Comparison of ENCODE assay signal across 34 cellular contexts in the genomic region with DNA sequence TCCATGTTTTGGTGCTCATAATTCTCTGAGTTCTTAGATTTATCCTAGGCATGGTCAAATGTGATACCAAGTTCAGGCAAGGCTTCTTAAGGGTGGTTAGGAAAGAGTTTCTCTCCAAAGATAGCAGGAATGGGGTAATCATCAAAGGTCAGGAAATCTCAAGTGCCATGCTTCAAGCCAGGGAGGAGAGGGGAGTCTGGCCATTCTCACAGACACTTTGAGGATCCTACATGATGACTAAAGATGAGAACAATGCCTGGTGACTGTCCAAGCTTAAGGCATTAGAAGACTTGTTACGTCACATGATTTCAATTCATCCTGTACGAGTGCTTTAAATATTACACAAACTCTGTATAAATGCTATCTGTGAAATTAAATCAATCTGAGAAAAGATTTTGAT. TPM values are rescaled to one million over a fixed set of nuclear protein-coding genes. Genes with fewer than 3 reads are reported as not detected.
"Had no signal": no experiment of that assay in that cellular context is flagged by ENCODE, and none has a peak within 500 bp of the region (broad histone marks: within the 10 kb centered on the region; RNA-seq: fewer than 3 reads in every experiment).

No MANE protein-coding gene starts in this region.

- FAIRE-seq: astrocyte, islet of Langerhans had no signal

- H3K36me3 ChIP-seq: brain microvascular endothelial cell, esophagus squamous epithelium, gastrocnemius medialis, pancreas, prostate gland, sigmoid colon, suprapubic skin, tibial artery, WERI-Rb-1 had no signal

- DNase-seq: activated CD4-positive, alpha-beta memory T cell treated with anti-CD3 and anti-CD28 coated beads for 36 hours; activated CD4-positive, alpha-beta T cell treated with anti-CD3 and anti-CD28 coated beads, Interleukin-2, amount 10 ng/mL, durations not matched to agents 24 days and 14 days; activated CD8-positive, alpha-beta memory T cell treated with anti-CD3 and anti-CD28 coated beads, Interleukin-2, amount 50 U/mL, for 48 hours; activated gamma-delta T cell; activated naive CD4-positive, alpha-beta T cell treated with anti-CD3 and anti-CD28 coated beads, Interleukin-2, amount 10 ng/mL, durations not matched to agents 7 days and 5 days; activated naive CD8-positive, alpha-beta T cell treated with anti-CD3 and anti-CD28 coated beads, Interleukin-2, amount 10 ng/mL, durations not matched to agents 7 days and 5 days; activated T-cell treated with anti-CD3 and anti-CD28 coated beads, Interleukin-2, amount 50 U/mL, for 24 hours; amniotic stem cell; brain microvascular endothelial cell; esophagus squamous epithelium; gastrocnemius medialis; glutamatergic neuron; left colon; mammary epithelial cell; midbrain; naive thymus-derived CD4-positive, alpha-beta T cell; nucleus accumbens; pancreas; retina; sigmoid colon; small intestine; stimulated activated CD4-positive, alpha-beta T cell treated with anti-CD3 and anti-CD28 coated beads, Interleukin-15, amount 100 ng/mL, for 24 hours; stimulated activated CD4-positive, alpha-beta T cell treated with anti-CD3 and anti-CD28 coated beads, Interleukin-2, amount 100 ng/mL, for 24 hours; stimulated activated naive B cell treated with anti-CD40 and anti-IgM and Interleukin-4, amounts not matched to agents 10 μg/mL and 1 μg/mL and 100 μg/mL, for 72 hours; tibial artery; WERI-Rb-1 had no signal

- H3K27me3 ChIP-seq: brain microvascular endothelial cell, esophagus squamous epithelium, gastrocnemius medialis, pancreas, sigmoid colon, suprapubic skin, tibial artery had no signal

- ATAC-seq: activated CD4-positive, CD25-positive, alpha-beta regulatory T cell treated with anti-CD3 and anti-CD28 coated beads, Interleukin-2, amount 50 U/mL, for 24 hours; gastrocnemius medialis; left colon; naive thymus-derived CD4-positive, alpha-beta T cell; pancreas; stimulated activated naive B cell treated with anti-CD40 and anti-IgM and Interleukin-4, amounts not matched to agents 10 μg/mL and 1 μg/mL and 100 μg/mL, for 72 hours had no signal

- H3K4me3 ChIP-seq: esophagus squamous epithelium, gastrocnemius medialis, pancreas, prostate gland, sigmoid colon, suprapubic skin, tibial artery had no signal

RNA-seq across cellular contexts. Expression of a gene that starts 59.4 kb away (rescaled TPM):
- total RNA-seq: activated CD4-positive, alpha-beta memory T cell treated with anti-CD3 and anti-CD28 coated beads for 36 hours; activated CD4-positive, alpha-beta T cell treated with anti-CD3 and anti-CD28 coated beads, Interleukin-2, amount 10 ng/mL, durations not matched to agents 24 days and 14 days; activated naive CD8-positive, alpha-beta T cell treated with anti-CD3 and anti-CD28 coated beads, Interleukin-2, amount 10 ng/mL, durations not matched to agents 7 days and 5 days; astrocyte; esophagus squamous epithelium; gastrocnemius medialis; left colon; liver; mammary epithelial cell; naive thymus-derived CD4-positive, alpha-beta T cell; pancreas; sigmoid colon; suprapubic skin; T-helper 1 cell treated with Interleukin-12 subunit alpha and Interleukin-12 subunit beta and Interleukin-4 antibody, amounts not matched to agents 30 ng/mL and 1 ng/mL, for 36 hours; ureter had no signal
